Comparison of ENCODE assay signal across 1 cellular context in the genomic region with DNA sequence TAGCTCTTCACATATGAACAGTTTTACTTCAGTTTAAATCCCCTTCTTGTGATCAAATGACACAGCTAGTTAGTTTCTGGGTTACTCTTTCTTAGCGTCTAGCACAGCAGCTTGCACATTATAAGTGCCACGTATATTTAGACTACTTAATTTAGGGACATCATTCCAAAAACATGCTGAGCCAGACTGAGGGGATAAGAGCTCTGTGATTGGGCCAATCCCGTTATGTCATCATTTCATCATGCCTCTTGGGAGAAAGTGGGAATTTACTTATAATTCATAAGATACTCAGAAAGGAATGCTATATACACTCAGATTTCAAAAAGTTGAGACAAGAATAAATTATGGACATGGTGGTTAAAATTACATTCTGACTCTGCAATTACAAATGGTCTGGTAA. TPM values are rescaled to one million over a fixed set of nuclear protein-coding genes. Genes with fewer than 3 reads are reported as not detected.
"Had no signal": no experiment of that assay in that cellular context is flagged by ENCODE, and none has a peak within 500 bp of the region (broad histone marks: within the 10 kb centered on the region; RNA-seq: fewer than 3 reads in every experiment).

No MANE protein-coding gene starts in this region.

RNA-seq across cellular contexts. Expression of a gene that starts 4.2 kb away (rescaled TPM):
- polyA plus RNA-seq: naive thymus-derived CD8-positive, alpha-beta T cell had no signal
